Comparison of ENCODE assay signal across 1 cellular context in the genomic region with DNA sequence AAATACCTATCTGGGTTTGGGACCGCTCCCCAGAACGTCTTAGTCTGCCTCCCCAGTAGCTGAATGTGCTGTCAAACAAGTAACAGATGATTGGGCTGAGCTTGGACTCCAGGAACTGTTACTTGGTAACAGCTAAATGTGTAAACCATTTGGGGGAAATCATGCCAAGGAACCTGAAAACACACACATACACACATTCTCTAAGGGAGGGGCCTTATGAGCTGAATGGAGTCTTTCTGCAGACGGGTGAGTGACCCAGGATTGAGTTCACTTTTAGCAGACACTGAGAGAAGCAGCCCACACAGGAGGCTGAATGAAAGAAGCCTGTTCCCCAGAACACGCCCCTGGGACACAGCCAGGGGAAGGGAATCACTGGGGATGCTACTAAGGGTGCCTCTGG.
TF ChIP-seq lines count a peak whose summit lies in the region.

No MANE protein-coding gene starts in this region.

TF ChIP-seq in HepG2, 621 proteins besides CTCF, POLR2A, EP300 and RAD21 (continues in another document):
- TF ChIP-seq, protein P1, sequence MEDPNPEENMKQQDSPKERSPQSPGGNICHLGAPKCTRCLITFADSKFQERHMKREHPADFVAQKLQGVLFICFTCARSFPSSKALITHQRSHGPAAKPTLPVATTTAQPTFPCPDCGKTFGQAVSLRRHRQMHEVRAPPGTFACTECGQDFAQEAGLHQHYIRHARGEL (CRISPR knock-in tag; IDR thresholded peaks at IDR 0.05), result no peak
- TF ChIP-seq ZNF274 (CRISPR knock-in tag; IDR thresholded peaks at IDR 0.05), result peak; percentile 22; the same call in 1 of the 2 replicates
- TF ChIP-seq, protein P2, sequence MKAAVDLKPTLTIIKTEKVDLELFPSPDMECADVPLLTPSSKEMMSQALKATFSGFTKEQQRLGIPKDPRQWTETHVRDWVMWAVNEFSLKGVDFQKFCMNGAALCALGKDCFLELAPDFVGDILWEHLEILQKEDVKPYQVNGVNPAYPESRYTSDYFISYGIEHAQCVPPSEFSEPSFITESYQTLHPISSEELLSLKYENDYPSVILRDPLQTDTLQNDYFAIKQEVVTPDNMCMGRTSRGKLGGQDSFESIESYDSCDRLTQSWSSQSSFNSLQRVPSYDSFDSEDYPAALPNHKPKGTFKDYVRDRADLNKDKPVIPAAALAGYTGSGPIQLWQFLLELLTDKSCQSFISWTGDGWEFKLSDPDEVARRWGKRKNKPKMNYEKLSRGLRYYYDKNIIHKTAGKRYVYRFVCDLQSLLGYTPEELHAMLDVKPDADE (CRISPR knock-in tag; IDR thresholded peaks at IDR 0.05), result no peak
- no peak for TF ChIP-seq CHD4 (IDR thresholded peaks at IDR 0.05; ENCODE audit: borderline replicate concordance, low read length)
- TF ChIP-seq, protein P3, sequence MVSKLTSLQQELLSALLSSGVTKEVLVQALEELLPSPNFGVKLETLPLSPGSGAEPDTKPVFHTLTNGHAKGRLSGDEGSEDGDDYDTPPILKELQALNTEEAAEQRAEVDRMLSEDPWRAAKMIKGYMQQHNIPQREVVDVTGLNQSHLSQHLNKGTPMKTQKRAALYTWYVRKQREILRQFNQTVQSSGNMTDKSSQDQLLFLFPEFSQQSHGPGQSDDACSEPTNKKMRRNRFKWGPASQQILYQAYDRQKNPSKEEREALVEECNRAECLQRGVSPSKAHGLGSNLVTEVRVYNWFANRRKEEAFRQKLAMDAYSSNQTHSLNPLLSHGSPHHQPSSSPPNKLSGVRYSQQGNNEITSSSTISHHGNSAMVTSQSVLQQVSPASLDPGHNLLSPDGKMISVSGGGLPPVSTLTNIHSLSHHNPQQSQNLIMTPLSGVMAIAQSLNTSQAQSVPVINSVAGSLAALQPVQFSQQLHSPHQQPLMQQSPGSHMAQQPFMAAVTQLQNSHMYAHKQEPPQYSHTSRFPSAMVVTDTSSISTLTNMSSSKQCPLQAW (CRISPR knock-in tag; IDR thresholded peaks at IDR 0.05), result 0 out of 2 replicates have a peak, but pooled peaks have one; percentile 27
- no peak for TF ChIP-seq HNRNPUL1 (IDR thresholded peaks at IDR 0.05; ENCODE audit: low read depth, low read length)
- TF ChIP-seq ZNF547 (CRISPR knock-in tag; IDR thresholded peaks at IDR 0.05), result 0 out of 2 replicates have a peak, but pooled peaks have one; percentile 39
- TF ChIP-seq LCORL (IDR thresholded peaks at IDR 0.05), result no peak
- TF ChIP-seq LCORL (CRISPR knock-in tag; IDR thresholded peaks at IDR 0.05), result no peak
- TF ChIP-seq RARG (CRISPR knock-in tag; IDR thresholded peaks at IDR 0.05; ENCODE audit: low read depth), result no peak
- no peak for TF ChIP-seq ZNF564 (CRISPR knock-in tag; IDR thresholded peaks at IDR 0.05)
- TF ChIP-seq, protein P4, sequence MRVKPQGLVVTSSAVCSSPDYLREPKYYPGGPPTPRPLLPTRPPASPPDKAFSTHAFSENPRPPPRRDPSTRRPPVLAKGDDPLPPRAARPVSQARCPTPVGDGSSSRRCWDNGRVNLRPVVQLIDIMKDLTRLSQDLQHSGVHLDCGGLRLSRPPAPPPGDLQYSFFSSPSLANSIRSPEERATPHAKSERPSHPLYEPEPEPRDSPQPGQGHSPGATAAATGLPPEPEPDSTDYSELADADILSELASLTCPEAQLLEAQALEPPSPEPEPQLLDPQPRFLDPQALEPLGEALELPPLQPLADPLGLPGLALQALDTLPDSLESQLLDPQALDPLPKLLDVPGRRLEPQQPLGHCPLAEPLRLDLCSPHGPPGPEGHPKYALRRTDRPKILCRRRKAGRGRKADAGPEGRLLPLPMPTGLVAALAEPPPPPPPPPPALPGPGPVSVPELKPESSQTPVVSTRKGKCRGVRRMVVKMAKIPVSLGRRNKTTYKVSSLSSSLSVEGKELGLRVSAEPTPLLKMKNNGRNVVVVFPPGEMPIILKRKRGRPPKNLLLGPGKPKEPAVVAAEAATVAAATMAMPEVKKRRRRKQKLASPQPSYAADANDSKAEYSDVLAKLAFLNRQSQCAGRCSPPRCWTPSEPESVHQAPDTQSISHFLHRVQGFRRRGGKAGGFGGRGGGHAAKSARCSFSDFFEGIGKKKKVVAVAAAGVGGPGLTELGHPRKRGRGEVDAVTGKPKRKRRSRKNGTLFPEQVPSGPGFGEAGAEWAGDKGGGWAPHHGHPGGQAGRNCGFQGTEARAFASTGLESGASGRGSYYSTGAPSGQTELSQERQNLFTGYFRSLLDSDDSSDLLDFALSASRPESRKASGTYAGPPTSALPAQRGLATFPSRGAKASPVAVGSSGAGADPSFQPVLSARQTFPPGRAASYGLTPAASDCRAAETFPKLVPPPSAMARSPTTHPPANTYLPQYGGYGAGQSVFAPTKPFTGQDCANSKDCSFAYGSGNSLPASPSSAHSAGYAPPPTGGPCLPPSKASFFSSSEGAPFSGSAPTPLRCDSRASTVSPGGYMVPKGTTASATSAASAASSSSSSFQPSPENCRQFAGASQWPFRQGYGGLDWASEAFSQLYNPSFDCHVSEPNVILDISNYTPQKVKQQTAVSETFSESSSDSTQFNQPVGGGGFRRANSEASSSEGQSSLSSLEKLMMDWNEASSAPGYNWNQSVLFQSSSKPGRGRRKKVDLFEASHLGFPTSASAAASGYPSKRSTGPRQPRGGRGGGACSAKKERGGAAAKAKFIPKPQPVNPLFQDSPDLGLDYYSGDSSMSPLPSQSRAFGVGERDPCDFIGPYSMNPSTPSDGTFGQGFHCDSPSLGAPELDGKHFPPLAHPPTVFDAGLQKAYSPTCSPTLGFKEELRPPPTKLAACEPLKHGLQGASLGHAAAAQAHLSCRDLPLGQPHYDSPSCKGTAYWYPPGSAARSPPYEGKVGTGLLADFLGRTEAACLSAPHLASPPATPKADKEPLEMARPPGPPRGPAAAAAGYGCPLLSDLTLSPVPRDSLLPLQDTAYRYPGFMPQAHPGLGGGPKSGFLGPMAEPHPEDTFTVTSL (CRISPR knock-in tag; IDR thresholded peaks at IDR 0.05; ENCODE audit: borderline replicate concordance), result no peak
- TF ChIP-seq NFE2 (CRISPR knock-in tag; IDR thresholded peaks at IDR 0.05), result no peak
- TF ChIP-seq STAG1 (CRISPR knock-in tag; IDR thresholded peaks at IDR 0.05), result no peak
- TF ChIP-seq, protein P5, sequence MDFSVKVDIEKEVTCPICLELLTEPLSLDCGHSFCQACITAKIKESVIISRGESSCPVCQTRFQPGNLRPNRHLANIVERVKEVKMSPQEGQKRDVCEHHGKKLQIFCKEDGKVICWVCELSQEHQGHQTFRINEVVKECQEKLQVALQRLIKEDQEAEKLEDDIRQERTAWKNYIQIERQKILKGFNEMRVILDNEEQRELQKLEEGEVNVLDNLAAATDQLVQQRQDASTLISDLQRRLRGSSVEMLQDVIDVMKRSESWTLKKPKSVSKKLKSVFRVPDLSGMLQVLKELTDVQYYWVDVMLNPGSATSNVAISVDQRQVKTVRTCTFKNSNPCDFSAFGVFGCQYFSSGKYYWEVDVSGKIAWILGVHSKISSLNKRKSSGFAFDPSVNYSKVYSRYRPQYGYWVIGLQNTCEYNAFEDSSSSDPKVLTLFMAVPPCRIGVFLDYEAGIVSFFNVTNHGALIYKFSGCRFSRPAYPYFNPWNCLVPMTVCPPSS (IDR thresholded peaks at IDR 0.05), result no peak
- 0 out of 2 replicates have a peak, but pooled peaks have one; percentile 11 for TF ChIP-seq ZC3H13 (CRISPR knock-in tag; IDR thresholded peaks at IDR 0.05)
- TF ChIP-seq, protein P6, sequence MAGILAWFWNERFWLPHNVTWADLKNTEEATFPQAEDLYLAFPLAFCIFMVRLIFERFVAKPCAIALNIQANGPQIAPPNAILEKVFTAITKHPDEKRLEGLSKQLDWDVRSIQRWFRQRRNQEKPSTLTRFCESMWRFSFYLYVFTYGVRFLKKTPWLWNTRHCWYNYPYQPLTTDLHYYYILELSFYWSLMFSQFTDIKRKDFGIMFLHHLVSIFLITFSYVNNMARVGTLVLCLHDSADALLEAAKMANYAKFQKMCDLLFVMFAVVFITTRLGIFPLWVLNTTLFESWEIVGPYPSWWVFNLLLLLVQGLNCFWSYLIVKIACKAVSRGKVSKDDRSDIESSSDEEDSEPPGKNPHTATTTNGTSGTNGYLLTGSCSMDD (CRISPR knock-in tag; IDR thresholded peaks at IDR 0.05), result no peak
- TF ChIP-seq, protein P7, sequence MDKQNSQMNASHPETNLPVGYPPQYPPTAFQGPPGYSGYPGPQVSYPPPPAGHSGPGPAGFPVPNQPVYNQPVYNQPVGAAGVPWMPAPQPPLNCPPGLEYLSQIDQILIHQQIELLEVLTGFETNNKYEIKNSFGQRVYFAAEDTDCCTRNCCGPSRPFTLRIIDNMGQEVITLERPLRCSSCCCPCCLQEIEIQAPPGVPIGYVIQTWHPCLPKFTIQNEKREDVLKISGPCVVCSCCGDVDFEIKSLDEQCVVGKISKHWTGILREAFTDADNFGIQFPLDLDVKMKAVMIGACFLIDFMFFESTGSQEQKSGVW (CRISPR knock-in tag; IDR thresholded peaks at IDR 0.05; ENCODE audit: borderline replicate concordance), result no peak
- TF ChIP-seq, protein P8, sequence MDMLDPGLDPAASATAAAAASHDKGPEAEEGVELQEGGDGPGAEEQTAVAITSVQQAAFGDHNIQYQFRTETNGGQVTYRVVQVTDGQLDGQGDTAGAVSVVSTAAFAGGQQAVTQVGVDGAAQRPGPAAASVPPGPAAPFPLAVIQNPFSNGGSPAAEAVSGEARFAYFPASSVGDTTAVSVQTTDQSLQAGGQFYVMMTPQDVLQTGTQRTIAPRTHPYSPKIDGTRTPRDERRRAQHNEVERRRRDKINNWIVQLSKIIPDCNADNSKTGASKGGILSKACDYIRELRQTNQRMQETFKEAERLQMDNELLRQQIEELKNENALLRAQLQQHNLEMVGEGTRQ (IDR thresholded peaks at IDR 0.05; ENCODE audit: low read depth, low read length), result no peak
- TF ChIP-seq, protein P8 (CRISPR knock-in tag; IDR thresholded peaks at IDR 0.05; ENCODE audit: borderline replicate concordance), result no peak
- TF ChIP-seq ZNF337 (CRISPR knock-in tag; IDR thresholded peaks at IDR 0.05; ENCODE audit: borderline replicate concordance, low read depth), result no peak
- TF ChIP-seq, protein P9, sequence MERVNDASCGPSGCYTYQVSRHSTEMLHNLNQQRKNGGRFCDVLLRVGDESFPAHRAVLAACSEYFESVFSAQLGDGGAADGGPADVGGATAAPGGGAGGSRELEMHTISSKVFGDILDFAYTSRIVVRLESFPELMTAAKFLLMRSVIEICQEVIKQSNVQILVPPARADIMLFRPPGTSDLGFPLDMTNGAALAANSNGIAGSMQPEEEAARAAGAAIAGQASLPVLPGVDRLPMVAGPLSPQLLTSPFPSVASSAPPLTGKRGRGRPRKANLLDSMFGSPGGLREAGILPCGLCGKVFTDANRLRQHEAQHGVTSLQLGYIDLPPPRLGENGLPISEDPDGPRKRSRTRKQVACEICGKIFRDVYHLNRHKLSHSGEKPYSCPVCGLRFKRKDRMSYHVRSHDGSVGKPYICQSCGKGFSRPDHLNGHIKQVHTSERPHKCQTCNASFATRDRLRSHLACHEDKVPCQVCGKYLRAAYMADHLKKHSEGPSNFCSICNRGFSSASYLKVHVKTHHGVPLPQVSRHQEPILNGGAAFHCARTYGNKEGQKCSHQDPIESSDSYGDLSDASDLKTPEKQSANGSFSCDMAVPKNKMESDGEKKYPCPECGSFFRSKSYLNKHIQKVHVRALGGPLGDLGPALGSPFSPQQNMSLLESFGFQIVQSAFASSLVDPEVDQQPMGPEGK (CRISPR knock-in tag; IDR thresholded peaks at IDR 0.05), result peak; percentile 43; the same call in 1 of the 2 replicates
- no peak for TF ChIP-seq ISX (CRISPR knock-in tag; conservative IDR thresholded peaks at IDR 0.05)
- TF ChIP-seq FOXP1 (IDR thresholded peaks at IDR 0.05), result no peak
- TF ChIP-seq FOXP1 (CRISPR knock-in tag; IDR thresholded peaks at IDR 0.05), result no peak
- no peak for TF ChIP-seq ZNF781 (CRISPR knock-in tag; IDR thresholded peaks at IDR 0.05; ENCODE audit: borderline replicate concordance, not compliant biosample characterization)
- TF ChIP-seq, protein P10, sequence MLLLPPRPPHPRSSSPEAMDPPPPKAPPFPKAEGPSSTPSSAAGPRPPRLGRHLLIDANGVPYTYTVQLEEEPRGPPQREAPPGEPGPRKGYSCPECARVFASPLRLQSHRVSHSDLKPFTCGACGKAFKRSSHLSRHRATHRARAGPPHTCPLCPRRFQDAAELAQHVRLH (CRISPR knock-in tag; IDR thresholded peaks at IDR 0.05; ENCODE audit: borderline replicate concordance, low read depth), result no peak
- TF ChIP-seq ZSCAN31 (CRISPR knock-in tag; IDR thresholded peaks at IDR 0.05; ENCODE audit: low read depth), result no peak
- TF ChIP-seq ZNF205 (CRISPR knock-in tag; IDR thresholded peaks at IDR 0.05), result 0 out of 2 replicates have a peak, but pooled peaks have one; percentile 24
- TF ChIP-seq GFI1 (CRISPR knock-in tag; IDR thresholded peaks at IDR 0.05; ENCODE audit: borderline replicate concordance), result no peak
- TF ChIP-seq HES4 (CRISPR knock-in tag; IDR thresholded peaks at IDR 0.05; ENCODE audit: borderline replicate concordance), result no peak
- TF ChIP-seq, protein P11, sequence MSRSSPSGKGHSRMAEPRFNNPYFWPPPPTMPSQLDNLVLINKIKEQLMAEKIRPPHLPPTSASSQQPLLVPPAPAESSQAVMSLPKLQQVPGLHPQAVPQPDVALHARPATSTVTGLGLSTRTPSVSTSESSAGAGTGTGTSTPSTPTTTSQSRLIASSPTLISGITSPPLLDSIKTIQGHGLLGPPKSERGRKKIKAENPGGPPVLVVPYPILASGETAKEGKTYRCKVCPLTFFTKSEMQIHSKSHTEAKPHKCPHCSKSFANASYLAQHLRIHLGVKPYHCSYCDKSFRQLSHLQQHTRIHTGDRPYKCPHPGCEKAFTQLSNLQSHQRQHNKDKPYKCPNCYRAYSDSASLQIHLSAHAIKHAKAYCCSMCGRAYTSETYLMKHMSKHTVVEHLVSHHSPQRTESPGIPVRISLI (CRISPR knock-in tag; IDR thresholded peaks at IDR 0.05; ENCODE audit: borderline replicate concordance), result 0 out of 2 replicates have a peak, but pooled peaks have one; percentile 16
- no peak for TF ChIP-seq NCOA2 (CRISPR knock-in tag; IDR thresholded peaks at IDR 0.05)
- TF ChIP-seq CENPT (CRISPR knock-in tag; IDR thresholded peaks at IDR 0.05; ENCODE audit: low read depth), result no peak
- TF ChIP-seq SIN3A (IDR thresholded peaks at IDR 0.05; ENCODE audit: borderline replicate concordance, low read depth, low read length), result 0 out of 2 replicates have a peak, but pooled peaks have one; percentile 12
- TF ChIP-seq TSC22D2 (CRISPR knock-in tag; IDR thresholded peaks at IDR 0.05; ENCODE audit: borderline replicate concordance), result 0 out of 2 replicates have a peak, but pooled peaks have one; percentile 37
- TF ChIP-seq, protein P12, sequence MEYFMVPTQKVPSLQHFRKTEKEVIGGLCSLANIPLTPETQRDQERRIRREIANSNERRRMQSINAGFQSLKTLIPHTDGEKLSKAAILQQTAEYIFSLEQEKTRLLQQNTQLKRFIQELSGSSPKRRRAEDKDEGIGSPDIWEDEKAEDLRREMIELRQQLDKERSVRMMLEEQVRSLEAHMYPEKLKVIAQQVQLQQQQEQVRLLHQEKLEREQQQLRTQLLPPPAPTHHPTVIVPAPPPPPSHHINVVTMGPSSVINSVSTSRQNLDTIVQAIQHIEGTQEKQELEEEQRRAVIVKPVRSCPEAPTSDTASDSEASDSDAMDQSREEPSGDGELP (IDR thresholded peaks at IDR 0.05; ENCODE audit: borderline replicate concordance, low read depth), result peak; percentile 62; the same call in 1 of the 2 replicates
- TF ChIP-seq ARNTL (CRISPR knock-in tag; IDR thresholded peaks at IDR 0.05), result no peak
- TF ChIP-seq ZNF354B (CRISPR knock-in tag; IDR thresholded peaks at IDR 0.05), result no peak
- TF ChIP-seq FOXJ3 (CRISPR knock-in tag; IDR thresholded peaks at IDR 0.05; ENCODE audit: borderline replicate concordance), result no peak
- no peak for TF ChIP-seq ZBTB3 (CRISPR knock-in tag; IDR thresholded peaks at IDR 0.05; ENCODE audit: borderline replicate concordance, low read depth)
